In the genomic region with DNA sequence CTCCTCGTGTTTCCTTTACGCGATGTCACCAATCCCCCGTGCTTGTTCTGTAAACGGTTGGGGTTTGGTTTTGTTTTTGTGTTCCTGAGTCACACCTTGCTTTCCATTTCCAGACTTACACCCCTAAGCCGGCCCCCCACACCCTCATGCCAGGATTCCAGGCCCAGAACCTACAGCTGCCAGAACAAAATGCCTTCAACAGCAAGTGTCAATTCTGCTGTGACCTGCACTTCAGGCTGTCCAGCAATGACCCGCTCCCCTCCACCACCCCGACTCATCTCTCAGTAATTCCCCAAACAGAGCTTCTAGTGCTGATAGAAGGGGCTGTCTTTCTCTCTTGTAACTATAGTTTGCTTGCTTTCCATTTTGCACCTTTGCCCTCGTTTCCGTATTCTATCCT, we compare ENCODE assay signal across 20 cellular contexts.
"Had no signal": no experiment of that assay in that cellular context is flagged by ENCODE, and none has a peak within 500 bp of the region (broad histone marks: within the 10 kb centered on the region; RNA-seq: fewer than 3 reads in every experiment).

No MANE protein-coding gene starts in this region.

- H3K4me2 ChIP-seq: SK-N-SH had no signal

- H3K36me3 ChIP-seq: ascending aorta, ovary, prostate gland, transverse colon, WERI-Rb-1 had no signal

- H3K9ac ChIP-seq: SK-N-SH had no signal

- H3K9me3 ChIP-seq: ascending aorta, ovary, prostate gland, SK-N-SH, transverse colon had no signal

- DNase-seq: activated CD4-positive, CD25-positive, alpha-beta regulatory T cell treated with anti-CD3 and anti-CD28 coated beads, Interleukin-2, amount 50 U/mL, for 72 hours; activated gamma-delta T cell treated with Interleukin-2 at 50 U/mL for 16 hours; activated T-cell treated with anti-CD3 and anti-CD28 coated beads, Interleukin-2, amount 50 U/mL, for 1 hour; effector memory CD4-positive, alpha-beta T cell; foreskin melanocyte; left colon; ovary; SK-N-SH; stimulated activated CD4-positive, alpha-beta T cell treated with anti-CD3 and anti-CD28 coated beads, Interleukin-12 subunit alpha, Interleukin-12 subunit beta, amount 100 ng/mL, for 4 hours; stimulated activated CD4-positive, alpha-beta T cell treated with anti-CD3 and anti-CD28 coated beads, Interleukin-4, amount 100 ng/mL, for 4 hours; stimulated activated naive CD8-positive, alpha-beta T cell treated with anti-CD3 and anti-CD28 coated beads, Interleukin-15, amount 100 ng/mL, for 72 hours; T-cell; transverse colon; WERI-Rb-1 had no signal

- H3K4me3 ChIP-seq: ascending aorta, ovary, prostate gland, transverse colon had no signal

- H3K9me2 ChIP-seq: SK-N-SH had no signal

- H3K27me3 ChIP-seq: ascending aorta, ovary, transverse colon had no signal

- H3K4me1 ChIP-seq: ascending aorta, prostate gland, transverse colon had no signal

- FAIRE-seq: bronchial epithelial cell, islet of Langerhans, TTC549, urothelium cell line had no signal

- H3K27ac ChIP-seq: ascending aorta, ovary, prostate gland, transverse colon, WERI-Rb-1 had no signal
